ENCODE assay signal across 1 cellular context in genomic region chrX:118974908-118975671, GRCh38.
TF ChIP-seq lines count a peak whose summit lies in the region.

No MANE protein-coding gene starts in this region.

TF ChIP-seq in HepG2, 621 proteins besides CTCF, POLR2A, EP300 and RAD21 (continued from another document):
- no peak for TF ChIP-seq TBL1XR1 (IDR thresholded peaks at IDR 0.05; ENCODE audit: borderline replicate concordance, low read length, partially characterized antibody)
- TF ChIP-seq ZNF225 (CRISPR knock-in tag; IDR thresholded peaks at IDR 0.05), result no peak
- peak; percentile 53 for TF ChIP-seq KDM5B (CRISPR knock-in tag; IDR thresholded peaks at IDR 0.05; ENCODE audit: borderline replicate concordance)
- TF ChIP-seq ZNF136 (CRISPR knock-in tag; IDR thresholded peaks at IDR 0.05; ENCODE audit: low read depth), result no peak
- TF ChIP-seq RARA (CRISPR knock-in tag; IDR thresholded peaks at IDR 0.05), result no peak
- no peak for TF ChIP-seq FOXC1 (CRISPR knock-in tag; IDR thresholded peaks at IDR 0.05; ENCODE audit: borderline replicate concordance)
- no peak for TF ChIP-seq ZFP36 (IDR thresholded peaks at IDR 0.05; ENCODE audit: borderline replicate concordance, low read depth, low read length, partially characterized antibody)
- no peak for TF ChIP-seq HNRNPL (IDR thresholded peaks at IDR 0.05; ENCODE audit: low read depth, low read length)
- TF ChIP-seq ZNF547 (CRISPR knock-in tag; IDR thresholded peaks at IDR 0.05), result no peak
- TF ChIP-seq ZNF629 (CRISPR knock-in tag; conservative IDR thresholded peaks at IDR 0.05), result no peak
- 0 out of 2 replicates have a peak, but pooled peaks have one; percentile 8 for TF ChIP-seq SAP130 (CRISPR knock-in tag; IDR thresholded peaks at IDR 0.05; ENCODE audit: low read depth)
- TF ChIP-seq ZNF567 (CRISPR knock-in tag; IDR thresholded peaks at IDR 0.05; ENCODE audit: borderline replicate concordance), result no peak
